11 cellular contexts compared by ENCODE assay signal in genomic region chr17:80704381-80704819, GRCh38.
A peak's percentile ranks its signal among the peaks of the same experiment; 100 is the strongest.
DNase-seq lines count a peak whose midpoint lies in the region; ATAC-seq and TF ChIP-seq lines count a peak whose summit lies in the region.
"Had no signal": no experiment of that assay in that cellular context is flagged by ENCODE, and none has a peak within 500 bp of the region (broad histone marks: within the 10 kb centered on the region; RNA-seq: fewer than 3 reads in every experiment).

No MANE protein-coding gene starts in this region.

- CTCF ChIA-PET in CD8-positive, alpha-beta memory T cell (lab: Charles Lee) = interaction anchor here (1.0 kb wide), 1 partner anchor 78 kb away, joined by 3 read pairs; no protein-coding TSS in a partner anchor
- CTCF ChIA-PET in Caco-2 (lab: Charles Lee) = no interaction called here

- peak overlapping the region in 2 of 7 donors; percentile 15 to 24 for H3K4me3 Mint-ChIP-seq in CD8-positive, alpha-beta memory T cell
- peak overlapping the region; percentile 35 for H3K4me3 Mint-ChIP-seq in T-helper 1 cell treated with Interleukin-12 subunit alpha and Interleukin-12 subunit beta and Interleukin-4 antibody, amounts not matched to agents 30 μg/mL and 1 μg/mL, for 36 hours
- H3K4me3 Mint-ChIP-seq in Caco-2 (ENCODE audit: unreplicated experiment) = no peak overlapping the region
- H3K4me3 Mint-ChIP-seq: activated B cell treated with CpG ODN at 0.5 μM for 24 hours had no signal

- TF ChIP-seq CTCF in fibroblast of mammary gland (conservative IDR thresholded peaks at IDR 0.05; ENCODE audit: control insufficient read depth, insufficient read depth, low read depth, low read length) (no peak), Caco-2 (IDR thresholded peaks at IDR 0.05; ENCODE audit: insufficient read depth in 1 of 2, low read depth in 1 of 2, low read length in 1 of 2, severe bottlenecking in 1 of 2, unreplicated experiment in 1 of 2) (no peak)

- no peaks in the 10 kb centered on the region for H3K9me3 Mint-ChIP-seq in CD8-positive, alpha-beta memory T cell
- peaks cover 32% of the 10 kb centered on the region for H3K9me3 Mint-ChIP-seq in T-helper 1 cell treated with Interleukin-12 subunit alpha and Interleukin-12 subunit beta and Interleukin-4 antibody, amounts not matched to agents 30 μg/mL and 1 μg/mL, for 36 hours
- peaks cover 14% of the 10 kb centered on the region for H3K9me3 Mint-ChIP-seq in Caco-2 (ENCODE audit: unreplicated experiment)

- no peaks in the 10 kb centered on the region for H3K27me3 Mint-ChIP-seq in CD8-positive, alpha-beta memory T cell
- H3K27me3 Mint-ChIP-seq in T-helper 1 cell treated with Interleukin-12 subunit alpha and Interleukin-12 subunit beta and Interleukin-4 antibody, amounts not matched to agents 30 μg/mL and 1 μg/mL, for 36 hours (ENCODE audit: low read depth) = no peaks in the 10 kb centered on the region
- H3K27me3 Mint-ChIP-seq in Caco-2 (ENCODE audit: insufficient read depth, unreplicated experiment) = no peaks in the 10 kb centered on the region
- H3K27me3 Mint-ChIP-seq: activated B cell treated with CpG ODN at 0.5 μM for 24 hours had no signal

- H3K36me3 Mint-ChIP-seq in CD8-positive, alpha-beta memory T cell = peaks cover 11 to 15% (median 14%) of the 10 kb centered on the region in 3 donors
- H3K36me3 Mint-ChIP-seq in T-helper 1 cell treated with Interleukin-12 subunit alpha and Interleukin-12 subunit beta and Interleukin-4 antibody, amounts not matched to agents 30 μg/mL and 1 μg/mL, for 36 hours (ENCODE audit: low read depth) = peaks cover 70% of the 10 kb centered on the region
- peaks cover 5% of the 10 kb centered on the region for H3K36me3 Mint-ChIP-seq in Caco-2 (ENCODE audit: insufficient read depth, unreplicated experiment)

- H3K9me3 ChIP-seq in CD8-positive, alpha-beta memory T cell (ENCODE audit: low read length) = no peaks in the 10 kb centered on the region
- H3K9me3 ChIP-seq in Caco-2 = no peaks in the 10 kb centered on the region

- no peaks in the 10 kb centered on the region for H3K27me3 ChIP-seq in CD8-positive, alpha-beta memory T cell (ENCODE audit: insufficient read depth, low read length, poor library complexity, severe bottlenecking)
- no peaks in the 10 kb centered on the region for H3K27me3 ChIP-seq in Caco-2 (replicated peaks; ENCODE audit: control insufficient read depth, insufficient read depth, low read length)
- H3K27me3 ChIP-seq: MG63 had no signal

- H3K4me3 ChIP-seq in CD8-positive, alpha-beta memory T cell (ENCODE audit: low read length) = no peak overlapping the region
- no peak overlapping the region for H3K4me3 ChIP-seq in fibroblast of mammary gland (ENCODE audit: control insufficient read depth, low read depth, low read length)
- H3K4me3 ChIP-seq in Caco-2 (ENCODE audit: low read depth, low read length) = no peak overlapping the region
- H3K4me3 ChIP-seq: MG63 had no signal

- H3K36me3 ChIP-seq in CD8-positive, alpha-beta memory T cell (ENCODE audit: insufficient read depth, low read length) = no peaks in the 10 kb centered on the region
- H3K36me3 ChIP-seq in Caco-2 (ENCODE audit: control insufficient read depth, insufficient read depth, low read length) = no peaks in the 10 kb centered on the region
- H3K36me3 ChIP-seq: MG63 had no signal

- POLR2A ChIA-PET in CD8-positive, alpha-beta memory T cell (lab: Charles Lee) = no interaction called here
- POLR2A ChIA-PET in Caco-2 (lab: Charles Lee) = no interaction called here

- no peak overlapping the region for H3K27ac ChIP-seq in CD8-positive, alpha-beta memory T cell (ENCODE audit: low read depth, low read length)

- BruUV-seq in Caco-2 (replicated peaks; lab: Mats Ljungman, UMichigan) = no TSS peak

- ATAC-seq in GM18870 (IDR thresholded peaks at IDR 0.05; ENCODE audit: unreplicated experiment) = no peak

- H3K4me1 Mint-ChIP-seq in CD8-positive, alpha-beta memory T cell = peaks cover 41 to 90% (median 87%) of the 10 kb centered on the region in 3 donors
- peaks cover 80% of the 10 kb centered on the region for H3K4me1 Mint-ChIP-seq in T-helper 1 cell treated with Interleukin-12 subunit alpha and Interleukin-12 subunit beta and Interleukin-4 antibody, amounts not matched to agents 30 μg/mL and 1 μg/mL, for 36 hours (ENCODE audit: low read depth)
- no peaks in the 10 kb centered on the region for H3K4me1 Mint-ChIP-seq in Caco-2 (ENCODE audit: low read depth, unreplicated experiment)

- intact Hi-C loops in Caco-2 (cut with micrococcal nuclease; ENCODE audit: unreplicated experiment) = no loop called here

- H3K4me1 ChIP-seq in CD8-positive, alpha-beta memory T cell (ENCODE audit: insufficient read depth, low read length) = peaks cover 46% of the 10 kb centered on the region
- no peaks in the 10 kb centered on the region for H3K4me1 ChIP-seq in Caco-2

- peak overlapping the region in 7 of 8 donors; percentile 13 to 81 (median 58) for H3K27ac Mint-ChIP-seq in CD8-positive, alpha-beta memory T cell
- peak overlapping the region; percentile 78 for H3K27ac Mint-ChIP-seq in T-helper 1 cell treated with Interleukin-12 subunit alpha and Interleukin-12 subunit beta and Interleukin-4 antibody, amounts not matched to agents 30 μg/mL and 1 μg/mL, for 36 hours
- no peak overlapping the region for H3K27ac Mint-ChIP-seq in Caco-2 (ENCODE audit: unreplicated experiment)
- H3K27ac Mint-ChIP-seq: activated B cell treated with CpG ODN at 0.5 μM for 24 hours had no signal

- DNase-seq in AML-193 (lab: John Stamatoyannopoulos, UW) = peak; percentile 41 to 62
- DNase-seq in CD8-positive, alpha-beta memory T cell = no peak
- DNase-seq in fibroblast of mammary gland (ENCODE audit: low read depth) = peak; percentile 40
- DNase-seq in stimulated activated CD4-positive, alpha-beta T cell treated with anti-CD3 and anti-CD28 coated beads, Interleukin-4, amount 100 ng/mL, for 1 hour = no peak
- DNase-seq in Caco-2 = no peak
- DNase-seq: activated B cell treated with CpG ODN at 0.5 μM for 24 hours, MG63, NCI-H524, Right ventricle myocardium superior had no signal

Comparison
In these comparisons a context has a peak if more than half of its experiments do, and no peak if none do; other contexts are left out.
1. DNase-seq: peak in AML-193 (2 of 2) and fibroblast of mammary gland (single experiment); none in CD8-positive, alpha-beta memory T cell (0 of 5), stimulated activated CD4-positive, alpha-beta T cell treated with anti-CD3 and anti-CD28 coated beads, Interleukin-4, amount 100 ng/mL, for 1 hour (single experiment) and Caco-2 (0 of 2).